8 cellular contexts compared by ENCODE assay signal in genomic region chr2:36357506-36358316, GRCh38. TPM values are rescaled to one million over a fixed set of nuclear protein-coding genes. Genes with fewer than 3 reads are reported as not detected.
DNase-seq lines count a peak whose midpoint lies in the region; ATAC-seq and TF ChIP-seq lines count a peak whose summit lies in the region.

No MANE protein-coding gene starts in this region.

- H3K27me3 ChIP-seq in muscle layer of colon (ENCODE audit: control insufficient read depth in 1 of 2, insufficient read depth in 2 of 2, low read length in 2 of 2) (no peaks in the 10 kb centered on the region), tibial nerve (no peaks in the 10 kb centered on the region)

- peaks cover 0 to 14% (median 10%) of the 10 kb centered on the region in 7 donors for H3K9me3 Mint-ChIP-seq in CD14-positive monocyte
- no peaks in the 10 kb centered on the region for H3K9me3 Mint-ChIP-seq in activated CD4-positive, alpha-beta T cell treated with anti-CD3 and anti-CD28 coated beads, Interleukin-2, amount 10 ng/mL, durations not matched to agents 24 days and 14 days

- H3K4me1 Mint-ChIP-seq in CD14-positive monocyte = peaks cover 39% of the 10 kb centered on the region
- H3K4me1 Mint-ChIP-seq in activated CD4-positive, alpha-beta T cell treated with anti-CD3 and anti-CD28 coated beads, Interleukin-2, amount 10 ng/mL, durations not matched to agents 24 days and 14 days = peaks cover 33% of the 10 kb centered on the region

- H3K4me3 ChIP-seq in muscle layer of colon (ENCODE audit: low read depth in 1 of 2, low read length in 2 of 2) (peak overlapping the region; percentile 65 to 88), tibial nerve (peak overlapping the region; percentile 64 to 93 (median 79))

- H3K36me3 Mint-ChIP-seq in CD14-positive monocyte = peaks cover 8 to 13% of the 10 kb centered on the region in 2 donors
- H3K36me3 Mint-ChIP-seq in activated CD4-positive, alpha-beta T cell treated with anti-CD3 and anti-CD28 coated beads, Interleukin-2, amount 10 ng/mL, durations not matched to agents 24 days and 14 days (ENCODE audit: low read depth) = no peaks in the 10 kb centered on the region

- H3K4me1 ChIP-seq in muscle layer of colon (ENCODE audit: insufficient read depth, low read length) (peaks cover 42% of the 10 kb centered on the region), tibial nerve (peaks cover 0 to 70% (median 23%) of the 10 kb centered on the region in 4 donors)

- H3K36me3 ChIP-seq in muscle layer of colon (ENCODE audit: insufficient read depth, low read length) (no peaks in the 10 kb centered on the region), tibial nerve (no peaks in the 10 kb centered on the region)

- no peak for TF ChIP-seq CTCF in CD14-positive monocyte (IDR thresholded peaks at IDR 0.05)
- peak; percentile 35 to 65 (median 54) for TF ChIP-seq CTCF in tibial nerve (IDR thresholded peaks at IDR 0.05)

- peak overlapping the region; percentile 79 to 96 for H3K4me3 Mint-ChIP-seq in CD14-positive monocyte
- peak overlapping the region; percentile 96 for H3K4me3 Mint-ChIP-seq in activated CD4-positive, alpha-beta T cell treated with anti-CD3 and anti-CD28 coated beads, Interleukin-2, amount 10 ng/mL, durations not matched to agents 24 days and 14 days

- DNase-seq in CD14-positive monocyte (ENCODE audit: low spot score) (no peak), HK-2 (ENCODE audit: unreplicated experiment) (peak; percentile 73), erythroblast (lab: John Stamatoyannopoulos, UW) (peak; percentile 64), tibial nerve (ENCODE audit: low spot score in 2 of 2) (peak in 1 of 2 donors; percentile 37), cerebellar nuclear complex (lab: John Stamatoyannopoulos, UW) (no peak)
- DNase-seq in activated CD4-positive, alpha-beta T cell treated with anti-CD3 and anti-CD28 coated beads, Interleukin-2, amount 10 ng/mL, durations not matched to agents 24 days and 14 days = peak; percentile 50

- H3K9me3 ChIP-seq in muscle layer of colon (ENCODE audit: low read length) = no peaks in the 10 kb centered on the region
- no peaks in the 10 kb centered on the region for H3K9me3 ChIP-seq in tibial nerve

- peak overlapping the region; percentile 70 for H3K9ac ChIP-seq in muscle layer of colon (ENCODE audit: low read length)

- intact Hi-C loops in CD14-positive monocyte (cut with micrococcal nuclease) = loop anchor here (10.0 kb wide), 2 partner anchors 307 to 427 kb away; no protein-coding TSS in a partner anchor
- intact Hi-C loops in activated CD4-positive, alpha-beta T cell treated with anti-CD3 and anti-CD28 coated beads, Interleukin-2, amount 10 ng/mL, durations not matched to agents 24 days and 14 days (cut with micrococcal nuclease) = loop anchor here (1.0 to 10.0 kb wide), 6 partner anchors 104 to 483 kb away; no protein-coding TSS in a partner anchor

- TF ChIP-seq EP300 in tibial nerve (IDR thresholded peaks at IDR 0.05) = peak in 1 of 2 donors; percentile 13

- WGBS in tibial nerve, 2 donors = 1% methylated on average over 14 to 19 of the region's 24 CpGs

- ATAC-seq in GM19324 (IDR thresholded peaks at IDR 0.05; ENCODE audit: low FRiP score, unreplicated experiment) = peak; percentile 21

- H3K27me3 Mint-ChIP-seq in CD14-positive monocyte (ENCODE audit: low read depth in 3 of 3) = peaks cover 45 to 62% (median 47%) of the 10 kb centered on the region in 3 donors
- peaks cover 61% of the 10 kb centered on the region for H3K27me3 Mint-ChIP-seq in activated CD4-positive, alpha-beta T cell treated with anti-CD3 and anti-CD28 coated beads, Interleukin-2, amount 10 ng/mL, durations not matched to agents 24 days and 14 days

- H3K27ac Mint-ChIP-seq in CD14-positive monocyte = peak overlapping the region in 2 of 7 donors; percentile 43 to 57
- H3K27ac Mint-ChIP-seq in activated CD4-positive, alpha-beta T cell treated with anti-CD3 and anti-CD28 coated beads, Interleukin-2, amount 10 ng/mL, durations not matched to agents 24 days and 14 days = peak overlapping the region; percentile 86

- TF ChIP-seq POLR2A in erythroblast (IDR thresholded peaks at IDR 0.05; ENCODE audit: low read length) = no peak
- peak in 1 of 2 donors; percentile 21 for TF ChIP-seq POLR2A in tibial nerve (IDR thresholded peaks at IDR 0.05)

- H3K27ac ChIP-seq in muscle layer of colon (ENCODE audit: low read depth, low read length) = peak overlapping the region; percentile 77
- H3K27ac ChIP-seq in tibial nerve = peak overlapping the region; percentile 51 to 94 (median 84)

RNA-seq across cellular contexts. Expression of gene CRIM1, which starts 2.1 kb away (rescaled TPM):
- under 1 TPM in 1 of 2 donors, not detected in 1; 0.08 TPM for polyA plus RNA-seq in CD14-positive monocyte
- total RNA-seq in activated CD4-positive, alpha-beta T cell treated with anti-CD3 and anti-CD28 coated beads, Interleukin-2, amount 10 ng/mL, durations not matched to agents 24 days and 14 days = 16.8 and 19.0 TPM in 2 replicates
- total RNA-seq in tibial nerve = 100 to 1,000 TPM; 179 to 229 (median 188) TPM

Comparison
In these comparisons a context has a peak if more than half of its experiments do, and no peak if none do; other contexts are left out.
1. DNase-seq: peak in HK-2 (single experiment), activated CD4-positive, alpha-beta T cell treated with anti-CD3 and anti-CD28 coated beads, Interleukin-2, amount 10 ng/mL, durations not matched to agents 24 days and 14 days (single experiment) and erythroblast (2 of 2); none in CD14-positive monocyte (single experiment) and cerebellar nuclear complex (0 of 2).